ENCODE assay signal across 14 cellular contexts in the genomic region with DNA sequence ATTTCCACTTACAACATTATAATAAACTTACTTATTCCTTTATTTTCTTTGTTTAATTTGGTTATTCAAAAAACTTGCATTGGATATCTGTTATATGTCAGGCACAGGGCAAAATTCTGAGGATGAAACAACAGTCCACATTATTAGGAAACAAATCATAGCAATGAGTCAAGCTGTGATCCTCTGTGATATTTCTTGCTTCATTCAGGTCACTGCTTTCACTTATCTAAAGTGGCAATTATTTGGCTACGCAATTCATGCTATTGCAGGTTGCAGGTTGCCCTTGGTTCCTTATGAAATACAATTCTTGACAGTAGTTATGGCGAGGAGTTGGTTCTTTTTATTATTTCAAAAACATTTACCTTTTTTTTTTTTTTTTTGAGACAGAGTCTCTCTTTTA.
DNase-seq lines count a peak whose midpoint lies in the region; ATAC-seq and TF ChIP-seq lines count a peak whose summit lies in the region.
"Had no signal": no experiment of that assay in that cellular context is flagged by ENCODE, and none has a peak within 500 bp of the region (broad histone marks: within the 10 kb centered on the region; RNA-seq: fewer than 3 reads in every experiment).

No MANE protein-coding gene starts in this region.

- no peak overlapping the region for H3K9ac ChIP-seq in SK-N-SH
- no peak overlapping the region for H3K9ac ChIP-seq in neural cell (ENCODE audit: low read length)

- TF ChIP-seq RAD21 in SK-N-SH (IDR thresholded peaks at IDR 0.05; ENCODE audit: low read length) (no peak), neural cell (conservative IDR thresholded peaks at IDR 0.05) (no peak)

- H3K9me2 ChIP-seq in SK-N-SH (no peaks in the 10 kb centered on the region), neural cell (ENCODE audit: insufficient read depth, low read length) (no peaks in the 10 kb centered on the region)

- no peaks in the 10 kb centered on the region for H3K36me3 ChIP-seq in SK-N-SH (replicated peaks in 1 of 2; ENCODE audit: control insufficient read depth in 1 of 2, insufficient read depth in 2 of 2, low read length in 1 of 2)
- no peaks in the 10 kb centered on the region for H3K36me3 ChIP-seq in neural cell (ENCODE audit: insufficient read depth, low read length)
- H3K36me3 ChIP-seq: HAP-1 had no signal

- no peak for ATAC-seq in SK-N-SH treated with all-trans-retinoic acid at 6 μM for 48 hours

- H3F3A ChIP-seq in SK-N-SH (replicated peaks; ENCODE audit: insufficient read depth) (no peaks in the 10 kb centered on the region), neural cell (ENCODE audit: insufficient read depth, low read length, poor library complexity, severe bottlenecking) (no peaks in the 10 kb centered on the region)

- H3K9me3 ChIP-seq in SK-N-SH (no peaks in the 10 kb centered on the region), neural cell (ENCODE audit: low read length) (no peaks in the 10 kb centered on the region)
- H3K9me3 ChIP-seq: HAP-1 had no signal

- CTCF ChIA-PET in SK-N-SH (lab: Yijun Ruan, JAX) = no interaction called here

- no peak overlapping the region for H3K27ac ChIP-seq in SK-N-SH (ENCODE audit: low read depth in 2 of 2, low read length in 1 of 2)
- no peak overlapping the region for H3K27ac ChIP-seq in neural cell (ENCODE audit: low read length)

- H2AFZ ChIP-seq in SK-N-SH (ENCODE audit: low read depth) = no peak overlapping the region
- H2AFZ ChIP-seq in neural cell (ENCODE audit: low read depth, low read length) = no peak overlapping the region

- H3K4me1 ChIP-seq in SK-N-SH (ENCODE audit: control insufficient read depth in 1 of 2, insufficient read depth in 2 of 2, low read depth in 1 of 2, low read length in 1 of 2) = no peaks in the 10 kb centered on the region
- H3K4me1 ChIP-seq: HAP-1 had no signal

- no peaks in the 10 kb centered on the region for H3K27me3 ChIP-seq in SK-N-SH (ENCODE audit: insufficient read depth)
- no peaks in the 10 kb centered on the region for H3K27me3 ChIP-seq in neural cell (ENCODE audit: insufficient read depth, low read depth, low read length)

- no peak for TF ChIP-seq POLR2A in erythroblast (IDR thresholded peaks at IDR 0.05; ENCODE audit: low read length)

- TF ChIP-seq CTCF in SK-N-SH (IDR thresholded peaks at IDR 0.05) (no peak), neural cell (IDR thresholded peaks at IDR 0.05; ENCODE audit: poor library complexity, severe bottlenecking) (no peak)

- POLR2A ChIA-PET in SK-N-SH (lab: Yijun Ruan, JAX) = no interaction called here

- TF ChIP-seq EP300 in SK-N-SH (IDR thresholded peaks at IDR 0.05; ENCODE audit: borderline replicate concordance in 1 of 2, low read depth in 1 of 2, low read length in 1 of 2) = no peak
- TF ChIP-seq EP300 in neural cell (conservative IDR thresholded peaks at IDR 0.05; ENCODE audit: poor library complexity, severe bottlenecking) = no peak

- H3K4me3 ChIP-seq in SK-N-SH (ENCODE audit: low read depth in 2 of 2, low read length in 1 of 2) = no peak overlapping the region
- no peak overlapping the region for H3K4me3 ChIP-seq in neural cell (ENCODE audit: low read length)
- H3K4me3 ChIP-seq: HAP-1 had no signal

- WGBS in SK-N-SH (ENCODE audit: low lambda C conversion rate) = 26% methylated on average over 2 of the region's 2 CpGs

- H4K20me1 ChIP-seq in SK-N-SH (ENCODE audit: insufficient read depth) = no peaks in the 10 kb centered on the region
- no peaks in the 10 kb centered on the region for H4K20me1 ChIP-seq in neural cell (ENCODE audit: insufficient read depth)

- DNase-seq in SK-N-SH (no peak), cerebellar cortex (ENCODE audit: low spot score) (peak; percentile 84), erythroblast (lab: John Stamatoyannopoulos, UW) (no peak), iPS-NIHi11 (ENCODE audit: low spot score) (no peak)
- DNase-seq: Calu3; CD4-positive, alpha-beta memory T cell; COR-L47; DMS53; DMS79 treated with DMSO at 0.1 percent for 48 hours; GOT3; HFFc6 had no signal

- H3K4me2 ChIP-seq in SK-N-SH = no peak overlapping the region
- no peak overlapping the region for H3K4me2 ChIP-seq in neural cell (ENCODE audit: low read length)

- H3K79me2 ChIP-seq in SK-N-SH (ENCODE audit: insufficient read depth) (no peaks in the 10 kb centered on the region), neural cell (replicated peaks; ENCODE audit: insufficient read depth, low read length) (no peaks in the 10 kb centered on the region)

TF ChIP-seq in SK-N-SH treated with all-trans-retinoic acid at 6 μM for 48 hours, 23 proteins besides CTCF, POLR2A, EP300 and RAD21:
- TF ChIP-seq ZNF565 (CRISPR knock-in tag; conservative IDR thresholded peaks at IDR 0.05; ENCODE audit: low read depth) = no peak
- TF ChIP-seq RARB (CRISPR knock-in tag; IDR thresholded peaks at IDR 0.05) = no peak
- TF ChIP-seq SNAI2 (CRISPR knock-in tag; IDR thresholded peaks at IDR 0.05) = no peak
- no peak for TF ChIP-seq ZFP3 (CRISPR knock-in tag; IDR thresholded peaks at IDR 0.05)
- TF ChIP-seq ISL1 (CRISPR knock-in tag; IDR thresholded peaks at IDR 0.05) = peak; percentile 80
TF ChIP-seq in SK-N-SH treated with all-trans-retinoic acid at 6 μM for 48 hours: peak in this region for 1.

TF ChIP-seq in SK-N-SH, 30 proteins besides CTCF, POLR2A, EP300 and RAD21:
- TF ChIP-seq SMC3 (IDR thresholded peaks at IDR 0.05; ENCODE audit: low read depth, low read length) (no peak), JUND (IDR thresholded peaks at IDR 0.05) (no peak), YY1 (IDR thresholded peaks at IDR 0.05; ENCODE audit: low read depth) (no peak), TCF12 (IDR thresholded peaks at IDR 0.05) (no peak), GATA2 (CRISPR knock-in tag; IDR thresholded peaks at IDR 0.05) (no peak), FOXJ3 (CRISPR knock-in tag; IDR thresholded peaks at IDR 0.05) (no peak)

TF ChIP-seq in neural cell, 6 proteins besides CTCF, POLR2A, EP300 and RAD21:
- TF ChIP-seq POLR2AphosphoS5 (IDR thresholded peaks at IDR 0.05) (peak; percentile 49), SMC3 (conservative IDR thresholded peaks at IDR 0.05; ENCODE audit: poor library complexity) (no peak), TAF1 (IDR thresholded peaks at IDR 0.05; ENCODE audit: low read depth) (no peak)
